Comparison of ENCODE assay signal across 24 cellular contexts in genomic region chrX:153960786-153961185, GRCh38. TPM values are rescaled to one million over a fixed set of nuclear protein-coding genes. Genes with fewer than 3 reads are reported as not detected.
"Had no signal": no experiment of that assay in that cellular context is flagged by ENCODE, and none has a peak within 500 bp of the region (broad histone marks: within the 10 kb centered on the region; RNA-seq: fewer than 3 reads in every experiment).

No MANE protein-coding gene starts in this region.

- H3K36me3 Mint-ChIP-seq: naive B cell, natural killer cell had no signal

- H3K9me3 Mint-ChIP-seq: mesothelial cell of epicardium; naive B cell; natural killer cell; nephron progenitor cell; stimulated activated naive CD8-positive, alpha-beta T cell treated with anti-CD3 and anti-CD28 coated beads, Interleukin-15, Interleukin-2, amounts not matched to agents 100 ng/mL and 50 ng/mL, for 24 hours; type B pancreatic cell had no signal

- H3K9me3 ChIP-seq: left ventricle myocardium inferior, ovary, right atrium auricular region, right lobe of liver, tibial nerve, uterus had no signal

- H3K27me3 ChIP-seq: ovary, right atrium auricular region, right lobe of liver, tibial nerve, uterus had no signal

- H3K4me3 ChIP-seq: left ventricle myocardium inferior, lung, ovary, right atrium auricular region, right lobe of liver, smooth muscle cell, tibial nerve, uterus had no signal

- DNase-seq: hypothalamus; islet precursor cell; left ventricle myocardium inferior; mesendoderm; naive B cell; natural killer cell; nephron progenitor cell; ovary; right lobe of liver; stimulated activated CD4-positive, alpha-beta T cell treated with anti-CD3 and anti-CD28 coated beads, Interleukin-12 subunit alpha, Interleukin-12 subunit beta, amount 100 ng/mL, for 4 hours; stimulated activated CD4-positive, alpha-beta T cell treated with anti-CD3 and anti-CD28 coated beads, Interleukin-15, amount 100 ng/mL, for 24 hours; stimulated activated CD4-positive, alpha-beta T cell treated with anti-CD3 and anti-CD28 coated beads, Interleukin-2, amount 100 ng/mL, for 24 hours; stimulated activated CD4-positive, alpha-beta T cell treated with anti-CD3 and anti-CD28 coated beads, Interleukin-4, amount 100 ng/mL, for 1 hour; stimulated activated naive CD4-positive, alpha-beta T cell; substantia nigra; uterus had no signal

- H3K36me3 ChIP-seq: ovary, uterus had no signal

- H3K27me3 Mint-ChIP-seq: naive B cell; progenitor cell of endocrine pancreas; stimulated activated naive CD8-positive, alpha-beta T cell treated with anti-CD3 and anti-CD28 coated beads, Interleukin-15, Interleukin-2, amounts not matched to agents 100 ng/mL and 50 ng/mL, for 24 hours; type B pancreatic cell had no signal

- H3K27ac ChIP-seq: left ventricle myocardium inferior, ovary, right atrium auricular region, right lobe of liver, uterus had no signal

- ATAC-seq: natural killer cell, right lobe of liver had no signal

- H3K4me3 Mint-ChIP-seq: mesothelial cell of epicardium; naive B cell; natural killer cell; nephron progenitor cell; stimulated activated naive CD8-positive, alpha-beta T cell treated with anti-CD3 and anti-CD28 coated beads, Interleukin-15, Interleukin-2, amounts not matched to agents 100 ng/mL and 50 ng/mL, for 24 hours; type B pancreatic cell had no signal

- H3K4me1 ChIP-seq: uterus had no signal

- H3K27ac Mint-ChIP-seq: mesothelial cell of epicardium; natural killer cell; nephron progenitor cell; progenitor cell of endocrine pancreas; stimulated activated naive CD8-positive, alpha-beta T cell treated with anti-CD3 and anti-CD28 coated beads, Interleukin-15, Interleukin-2, amounts not matched to agents 100 ng/mL and 50 ng/mL, for 24 hours; type B pancreatic cell had no signal

- H3K4me1 Mint-ChIP-seq: mesothelial cell of epicardium had no signal

RNA-seq across cellular contexts. Expression of gene RENBP, which starts 16.3 kb away (rescaled TPM):
- total RNA-seq: smooth muscle cell had no signal
